Comparison of ENCODE assay signal across 12 cellular contexts in the genomic region with DNA sequence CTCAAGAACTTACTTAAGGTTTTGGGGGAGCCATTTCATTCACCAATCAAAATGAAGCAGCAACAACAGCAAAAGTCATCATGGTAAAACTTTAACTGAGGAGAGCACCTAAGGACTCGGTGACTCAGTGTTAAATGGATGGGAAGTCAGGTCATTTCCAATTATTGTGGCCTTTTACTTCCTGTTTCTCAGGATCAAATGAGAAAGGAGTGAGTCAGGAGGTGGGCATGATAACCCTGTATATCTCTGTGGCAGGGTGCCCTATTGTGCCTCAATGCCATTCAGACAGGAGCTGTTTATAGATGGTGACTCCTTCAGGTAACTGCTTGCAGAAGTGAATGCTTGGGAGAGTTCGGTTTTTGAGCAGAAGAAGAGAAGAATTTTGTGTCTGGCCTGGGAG.
DNase-seq lines count a peak whose midpoint lies in the region; ATAC-seq, FAIRE-seq and TF ChIP-seq lines count a peak whose summit lies in the region.
"Had no signal": no experiment of that assay in that cellular context is flagged by ENCODE, and none has a peak within 500 bp of the region (broad histone marks: within the 10 kb centered on the region; RNA-seq: fewer than 3 reads in every experiment).

No MANE protein-coding gene starts in this region.

- no peak overlapping the region for H2AFZ ChIP-seq in HepG2 (ENCODE audit: low read length)

- no peaks in the 10 kb centered on the region for H3K27me3 Mint-ChIP-seq in Calu3 (ENCODE audit: unreplicated experiment)
- peaks cover 4% of the 10 kb centered on the region for H3K27me3 Mint-ChIP-seq in activated T-helper 1 cell treated with anti-CD3 and anti-CD28 coated beads, Interleukin-12 subunit alpha, Interleukin-12 subunit beta, Interleukin-2, Interleukin-4 antibody, amounts not matched to agents 30 ng/mL and 10 ng/mL and 1 ng/mL, durations not matched to agents 14 hours and 24 hours and 36 hours (ENCODE audit: insufficient read depth)
- H3K27me3 Mint-ChIP-seq: activated naive CD8-positive, alpha-beta T cell treated with anti-CD3 and anti-CD28 coated beads, Interleukin-2, amount 10 ng/mL, durations not matched to agents 7 days and 5 days had no signal

- H3K27ac Mint-ChIP-seq in Calu3 (ENCODE audit: unreplicated experiment): peak overlapping the region; percentile 33
- peak overlapping the region; percentile 18 for H3K27ac Mint-ChIP-seq in activated T-helper 1 cell treated with anti-CD3 and anti-CD28 coated beads, Interleukin-12 subunit alpha, Interleukin-12 subunit beta, Interleukin-2, Interleukin-4 antibody, amounts not matched to agents 30 ng/mL and 10 ng/mL and 1 ng/mL, durations not matched to agents 14 hours and 24 hours and 36 hours
- H3K27ac Mint-ChIP-seq: activated naive CD8-positive, alpha-beta T cell treated with anti-CD3 and anti-CD28 coated beads, Interleukin-2, amount 10 ng/mL, durations not matched to agents 7 days and 5 days had no signal

- peak in 1 of 2 experiments; percentile 42; a peak in 1 of 4 replicates for TF ChIP-seq EP300 in HepG2 (IDR thresholded peaks at IDR 0.05; ENCODE audit: low read depth in 2 of 2, low read length in 2 of 2)
- TF ChIP-seq EP300 in HepG2 (CRISPR knock-in tag; IDR thresholded peaks at IDR 0.05; ENCODE audit: borderline replicate concordance): no peak

- no peaks in the 10 kb centered on the region for H3K9me3 Mint-ChIP-seq in Calu3 (ENCODE audit: low read depth, unreplicated experiment)
- H3K9me3 Mint-ChIP-seq in activated T-helper 1 cell treated with anti-CD3 and anti-CD28 coated beads, Interleukin-12 subunit alpha, Interleukin-12 subunit beta, Interleukin-2, Interleukin-4 antibody, amounts not matched to agents 30 ng/mL and 10 ng/mL and 1 ng/mL, durations not matched to agents 14 hours and 24 hours and 36 hours: no peaks in the 10 kb centered on the region
- H3K9me3 Mint-ChIP-seq: activated naive CD8-positive, alpha-beta T cell treated with anti-CD3 and anti-CD28 coated beads, Interleukin-2, amount 10 ng/mL, durations not matched to agents 7 days and 5 days had no signal

- H3K4me1 Mint-ChIP-seq in Calu3 (ENCODE audit: low read depth, unreplicated experiment): peaks cover 57% of the 10 kb centered on the region
- H3K4me1 Mint-ChIP-seq in activated T-helper 1 cell treated with anti-CD3 and anti-CD28 coated beads, Interleukin-12 subunit alpha, Interleukin-12 subunit beta, Interleukin-2, Interleukin-4 antibody, amounts not matched to agents 30 ng/mL and 10 ng/mL and 1 ng/mL, durations not matched to agents 14 hours and 24 hours and 36 hours (ENCODE audit: low read depth): peaks cover 28% of the 10 kb centered on the region

- no peaks in the 10 kb centered on the region for H3K36me3 ChIP-seq in HepG2 (replicated peaks in 1 of 2; ENCODE audit: control insufficient read depth in 1 of 2, insufficient read depth in 2 of 2, low read length in 2 of 2)

- H3K4me2 ChIP-seq in HepG2 (ENCODE audit: low read depth, low read length): no peak overlapping the region; the same call in 1 of the 2 replicates

- no peak for TF ChIP-seq POLR2A in HepG2 (IDR thresholded peaks at IDR 0.05; ENCODE audit: insufficient read depth in 1 of 2, low read depth in 2 of 2, low read length in 2 of 2)
- TF ChIP-seq POLR2A in GM12891 (IDR thresholded peaks at IDR 0.05; ENCODE audit: low read depth, low read length): no peak

- H3K36me3 Mint-ChIP-seq in Calu3 (ENCODE audit: insufficient read depth, unreplicated experiment): no peaks in the 10 kb centered on the region
- no peaks in the 10 kb centered on the region for H3K36me3 Mint-ChIP-seq in activated T-helper 1 cell treated with anti-CD3 and anti-CD28 coated beads, Interleukin-12 subunit alpha, Interleukin-12 subunit beta, Interleukin-2, Interleukin-4 antibody, amounts not matched to agents 30 ng/mL and 10 ng/mL and 1 ng/mL, durations not matched to agents 14 hours and 24 hours and 36 hours (ENCODE audit: low read depth)
- H3K36me3 Mint-ChIP-seq: activated naive CD8-positive, alpha-beta T cell treated with anti-CD3 and anti-CD28 coated beads, Interleukin-2, amount 10 ng/mL, durations not matched to agents 7 days and 5 days had no signal

- no peaks in the 10 kb centered on the region for H4K20me1 ChIP-seq in HepG2 (ENCODE audit: insufficient read depth, low read length)

- H3K79me2 ChIP-seq in HepG2 (ENCODE audit: insufficient read depth, low read length): no peaks in the 10 kb centered on the region

- ATAC-seq in HepG2 (no peak; the same call in 2 of the 3 replicates), HG02759 (IDR thresholded peaks at IDR 0.05; ENCODE audit: unreplicated experiment) (no peak)

- in situ Hi-C loops in HepG2 (cut with HindIII; ENCODE audit: extremely low pct_ligation_motif_present, low pct_unique_long_range_greater_than_20kb): no loop called here

- H3K27me3 ChIP-seq in HepG2 (ENCODE audit: control insufficient read depth in 1 of 2, insufficient read depth in 2 of 2, low read length in 2 of 2): peaks cover 0 to 4% of the 10 kb centered on the region in 2 experiments; a peak in 1 of 5 replicates

- BruUV-seq in Calu3 (replicated peaks; lab: Mats Ljungman, UMichigan) (no TSS peak), HepG2 (replicated peaks; lab: Mats Ljungman, UMichigan) (no TSS peak)

- WGBS in HepG2 (ENCODE audit: low lambda C conversion rate): 29% methylated on average over 2 of the region's 2 CpGs

- H3K9ac ChIP-seq in HepG2 (ENCODE audit: insufficient read depth, low read depth, low read length): no peak overlapping the region

- CTCF ChIA-PET in Calu3 (lab: Charles Lee) (interaction anchor here (0.6 to 2.7 kb wide), 7 partner anchors 15 to 172 kb away, joined by 3 to 22 read pairs (median 3); no protein-coding TSS in a partner anchor), HepG2 (lab: Yijun Ruan, JAX; ENCODE audit: low intra/inter-chr PET ratio, low total read pairs) (no interaction called here)

- TF ChIP-seq RAD21 in HepG2 (CRISPR knock-in tag; IDR thresholded peaks at IDR 0.05): no peak

- DNase-seq in Calu3: peak; percentile 69
- peak; percentile 42 for DNase-seq in HT-29 (ENCODE audit: low spot score)
- no peak for DNase-seq in activated T-helper 1 cell treated with anti-CD3 and anti-CD28 coated beads, Interleukin-12 subunit alpha, Interleukin-12 subunit beta, Interleukin-2, Interleukin-4 antibody, amounts not matched to agents 30 ng/mL and 10 ng/mL and 1 ng/mL, durations not matched to agents 14 hours and 24 hours and 36 hours (ENCODE audit: low spot score)
- peak; percentile 46 for DNase-seq in HepG2 (ENCODE audit: low spot score)
- no peak for DNase-seq in NCI-H526 treated with DMSO at 0.1 percent for 48 hours (lab: John Stamatoyannopoulos, UW)
- no peak for DNase-seq in GM12891 (ENCODE audit: insufficient read length, low spot score)
- DNase-seq in NCI-H524 (lab: John Stamatoyannopoulos, UW): no peak
- DNase-seq: activated naive CD8-positive, alpha-beta T cell treated with anti-CD3 and anti-CD28 coated beads, Interleukin-2, amount 10 ng/mL, durations not matched to agents 7 days and 5 days; H7 had no signal

- H3K4me3 Mint-ChIP-seq in Calu3 (ENCODE audit: low read depth, unreplicated experiment): no peak overlapping the region
- no peak overlapping the region for H3K4me3 Mint-ChIP-seq in activated T-helper 1 cell treated with anti-CD3 and anti-CD28 coated beads, Interleukin-12 subunit alpha, Interleukin-12 subunit beta, Interleukin-2, Interleukin-4 antibody, amounts not matched to agents 30 ng/mL and 10 ng/mL and 1 ng/mL, durations not matched to agents 14 hours and 24 hours and 36 hours
- H3K4me3 Mint-ChIP-seq: activated naive CD8-positive, alpha-beta T cell treated with anti-CD3 and anti-CD28 coated beads, Interleukin-2, amount 10 ng/mL, durations not matched to agents 7 days and 5 days had no signal

- no peak overlapping the region for H3K27ac ChIP-seq in HepG2 (ENCODE audit: extremely low read length, insufficient read depth, low read length)

- H3K4me3 ChIP-seq in HepG2 (replicated peaks in 1 of 3; ENCODE audit: insufficient read depth in 1 of 3, low read depth in 2 of 3, low read length in 3 of 3): no peak overlapping the region
- H3K4me3 ChIP-seq: skin epidermis had no signal

- peaks cover 35% of the 10 kb centered on the region for H3K4me1 ChIP-seq in HepG2 (ENCODE audit: insufficient read depth, low read length)

- FAIRE-seq in HepG2 (lab: Jason Lieb, UNC) (no peak), GM12891 (lab: Jason Lieb, UNC) (no peak)
- FAIRE-seq: D721Med had no signal

- POLR2A ChIA-PET in HepG2 (lab: Yijun Ruan, JAX): no interaction called here

- intact Hi-C loops in Calu3 (cut with micrococcal nuclease; ENCODE audit: unreplicated experiment): loop anchor here (2.0 to 5.0 kb wide), 4 partner anchors 16 to 204 kb away; no protein-coding TSS in a partner anchor
- intact Hi-C loops in activated T-helper 1 cell treated with anti-CD3 and anti-CD28 coated beads, Interleukin-12 subunit alpha, Interleukin-12 subunit beta, Interleukin-2, Interleukin-4 antibody, amounts not matched to agents 30 ng/mL and 10 ng/mL and 1 ng/mL, durations not matched to agents 14 hours and 24 hours and 36 hours (cut with micrococcal nuclease): no loop called here
- intact Hi-C loops in HepG2 (cut with micrococcal nuclease; ENCODE audit: unreplicated experiment): no loop called here

- no peaks in the 10 kb centered on the region for H3K9me3 ChIP-seq in HepG2 (ENCODE audit: low read length)

- TF ChIP-seq CTCF in Calu3 (IDR thresholded peaks at IDR 0.05; ENCODE audit: unreplicated experiment) (no peak), HepG2 (CRISPR knock-in tag; IDR thresholded peaks at IDR 0.05) (no peak)

TF ChIP-seq in GM12891, 5 proteins besides CTCF, POLR2A, EP300 and RAD21:
- TF ChIP-seq TAF1 (IDR thresholded peaks at IDR 0.05; ENCODE audit: low read depth, low read length): no peak
- TF ChIP-seq POU2F2 (IDR thresholded peaks at IDR 0.05; ENCODE audit: low read depth, low read length): no peak
- no peak for TF ChIP-seq POLR2AphosphoS5 (IDR thresholded peaks at IDR 0.05; ENCODE audit: low read depth, low read length)
- TF ChIP-seq SPI1 (IDR thresholded peaks at IDR 0.05; ENCODE audit: low read depth, low read length): no peak

Comparison
In these comparisons a context has a peak if more than half of its experiments do, and no peak if none do; other contexts are left out.
1. DNase-seq: peak in Calu3 (single experiment), HT-29 (single experiment) and HepG2 (single experiment); none in activated T-helper 1 cell treated with anti-CD3 and anti-CD28 coated beads, Interleukin-12 subunit alpha, Interleukin-12 subunit beta, Interleukin-2, Interleukin-4 antibody, amounts not matched to agents 30 ng/mL and 10 ng/mL and 1 ng/mL, durations not matched to agents 14 hours and 24 hours and 36 hours (single experiment), NCI-H526 treated with DMSO at 0.1 percent for 48 hours (single experiment), GM12891 (single experiment) and NCI-H524 (0 of 2).